ENCODE assay signal across 1 cellular context in the genomic region with DNA sequence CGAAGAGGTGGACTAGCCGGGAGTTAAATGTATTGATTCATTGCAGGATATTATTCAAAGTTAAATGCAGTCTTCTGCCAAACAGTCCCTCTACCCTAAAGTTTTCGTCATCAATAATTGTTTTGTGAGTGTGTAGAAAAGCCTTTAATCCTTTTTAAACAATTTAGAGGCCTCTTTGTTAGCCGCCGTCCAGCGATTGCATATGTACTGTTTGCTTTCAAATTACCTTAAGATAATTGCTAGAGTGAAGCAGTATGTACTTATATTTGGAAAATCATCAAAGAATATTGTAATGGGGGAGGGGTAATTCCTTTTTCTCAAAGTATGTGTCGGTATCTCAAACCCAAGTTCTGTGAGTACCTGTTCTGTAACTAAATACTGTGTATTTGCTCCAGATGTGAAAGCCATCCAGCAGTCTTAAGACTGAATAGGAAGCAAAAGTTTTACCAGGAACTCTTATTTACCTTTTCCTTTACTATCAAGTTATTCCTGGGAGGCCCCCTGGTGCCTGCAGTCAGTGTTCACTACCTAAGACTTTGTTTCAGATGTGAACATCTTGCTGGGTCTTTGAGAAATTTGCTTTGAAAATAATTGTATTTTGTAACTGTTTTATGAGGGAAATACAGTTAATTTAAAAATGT.
TF ChIP-seq lines count a peak whose summit lies in the region.

No MANE protein-coding gene starts in this region.

TF ChIP-seq in K562, 482 proteins besides CTCF, POLR2A, EP300 and RAD21 (continued from another document and continues in another):
- TF ChIP-seq, protein P1, sequence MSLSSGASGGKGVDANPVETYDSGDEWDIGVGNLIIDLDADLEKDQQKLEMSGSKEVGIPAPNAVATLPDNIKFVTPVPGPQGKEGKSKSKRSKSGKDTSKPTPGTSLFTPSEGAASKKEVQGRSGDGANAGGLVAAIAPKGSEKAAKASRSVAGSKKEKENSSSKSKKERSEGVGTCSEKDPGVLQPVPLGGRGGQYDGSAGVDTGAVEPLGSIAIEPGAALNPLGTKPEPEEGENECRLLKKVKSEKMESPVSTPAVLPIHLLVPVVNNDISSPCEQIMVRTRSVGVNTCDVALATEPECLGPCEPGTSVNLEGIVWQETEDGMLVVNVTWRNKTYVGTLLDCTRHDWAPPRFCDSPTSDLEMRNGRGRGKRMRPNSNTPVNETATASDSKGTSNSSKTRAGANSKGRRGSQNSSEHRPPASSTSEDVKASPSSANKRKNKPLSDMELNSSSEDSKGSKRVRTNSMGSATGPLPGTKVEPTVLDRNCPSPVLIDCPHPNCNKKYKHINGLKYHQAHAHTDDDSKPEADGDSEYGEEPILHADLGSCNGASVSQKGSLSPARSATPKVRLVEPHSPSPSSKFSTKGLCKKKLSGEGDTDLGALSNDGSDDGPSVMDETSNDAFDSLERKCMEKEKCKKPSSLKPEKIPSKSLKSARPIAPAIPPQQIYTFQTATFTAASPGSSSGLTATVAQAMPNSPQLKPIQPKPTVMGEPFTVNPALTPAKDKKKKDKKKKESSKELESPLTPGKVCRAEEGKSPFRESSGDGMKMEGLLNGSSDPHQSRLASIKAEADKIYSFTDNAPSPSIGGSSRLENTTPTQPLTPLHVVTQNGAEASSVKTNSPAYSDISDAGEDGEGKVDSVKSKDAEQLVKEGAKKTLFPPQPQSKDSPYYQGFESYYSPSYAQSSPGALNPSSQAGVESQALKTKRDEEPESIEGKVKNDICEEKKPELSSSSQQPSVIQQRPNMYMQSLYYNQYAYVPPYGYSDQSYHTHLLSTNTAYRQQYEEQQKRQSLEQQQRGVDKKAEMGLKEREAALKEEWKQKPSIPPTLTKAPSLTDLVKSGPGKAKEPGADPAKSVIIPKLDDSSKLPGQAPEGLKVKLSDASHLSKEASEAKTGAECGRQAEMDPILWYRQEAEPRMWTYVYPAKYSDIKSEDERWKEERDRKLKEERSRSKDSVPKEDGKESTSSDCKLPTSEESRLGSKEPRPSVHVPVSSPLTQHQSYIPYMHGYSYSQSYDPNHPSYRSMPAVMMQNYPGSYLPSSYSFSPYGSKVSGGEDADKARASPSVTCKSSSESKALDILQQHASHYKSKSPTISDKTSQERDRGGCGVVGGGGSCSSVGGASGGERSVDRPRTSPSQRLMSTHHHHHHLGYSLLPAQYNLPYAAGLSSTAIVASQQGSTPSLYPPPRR (CRISPR knock-in tag; IDR thresholded peaks at IDR 0.05; ENCODE audit: borderline replicate concordance): no peak
- TF ChIP-seq ETV6 (IDR thresholded peaks at IDR 0.05; ENCODE audit: borderline replicate concordance in 1 of 2, low read depth in 2 of 2, low read length in 1 of 2) (peak in 1 of 2 experiments; percentile 37; a peak in 1 of 4 replicates), ETV6 (CRISPR knock-in tag; IDR thresholded peaks at IDR 0.05; ENCODE audit: borderline replicate concordance) (no peak), SMARCE1 (IDR thresholded peaks at IDR 0.05) (no peak), PHTF2 (CRISPR knock-in tag; IDR thresholded peaks at IDR 0.05) (no peak), STAT5B (CRISPR knock-in tag; IDR thresholded peaks at IDR 0.05) (no peak), HDAC6 (IDR thresholded peaks at IDR 0.05; ENCODE audit: low read depth, low read length) (no peak), ELF1 (tag; IDR thresholded peaks at IDR 0.05) (0 out of 2 replicates have a peak, but pooled peaks have one; percentile 26), ZEB2 (IDR thresholded peaks at IDR 0.05) (peak; percentile 16; the same call in 1 of the 2 replicates), MED1 (CRISPR knock-in tag; IDR thresholded peaks at IDR 0.05; ENCODE audit: borderline replicate concordance) (no peak), FIP1L1 (IDR thresholded peaks at IDR 0.05; ENCODE audit: low read depth, low read length, poor library complexity, severe bottlenecking) (no peak), PHF8 (IDR thresholded peaks at IDR 0.05; ENCODE audit: borderline replicate concordance, low read length) (no peak), RBFOX2 (IDR thresholded peaks at IDR 0.05; ENCODE audit: low read depth, low read length) (0 out of 2 replicates have a peak, but pooled peaks have one; percentile 36), ATF1 (CRISPR knock-in tag; IDR thresholded peaks at IDR 0.05) (no peak), ATF1 (tag; IDR thresholded peaks at IDR 0.05) (no peak), FOXJ3 (CRISPR knock-in tag; IDR thresholded peaks at IDR 0.05) (no peak), SRSF1 (IDR thresholded peaks at IDR 0.05; ENCODE audit: low read depth, low read length) (no peak), XRCC4 (IDR thresholded peaks at IDR 0.05; ENCODE audit: extremely low read depth, insufficient read depth, insufficient read length) (no peak), POLR2H (tag; IDR thresholded peaks at IDR 0.05; ENCODE audit: low read depth) (peak; percentile 20; the same call in 1 of the 2 replicates), BRD4 (IDR thresholded peaks at IDR 0.05) (no peak), CREBBP (IDR thresholded peaks at IDR 0.05; ENCODE audit: low read depth, low read length) (no peak), CC2D1A (IDR thresholded peaks at IDR 0.05) (0 out of 2 replicates have a peak, but pooled peaks have one; percentile 45), BRD9 (IDR thresholded peaks at IDR 0.05; ENCODE audit: low read depth, partially characterized antibody) (peak; percentile 44), SMC3 (conservative IDR thresholded peaks at IDR 0.05; ENCODE audit: insufficient read depth, low read depth, low read length) (peak; percentile 62; the same call in 1 of the 2 replicates), MAZ (CRISPR knock-in tag; conservative IDR thresholded peaks at IDR 0.05 in 1 of 2, IDR thresholded peaks at IDR 0.05 in 1 of 2) (0 out of 4 replicates have a peak, but pooled peaks of 1 of the 2 experiments have one; percentile 12), DMBX1 (CRISPR knock-in tag; IDR thresholded peaks at IDR 0.05; ENCODE audit: borderline replicate concordance) (no peak)
- TF ChIP-seq, protein P2, sequence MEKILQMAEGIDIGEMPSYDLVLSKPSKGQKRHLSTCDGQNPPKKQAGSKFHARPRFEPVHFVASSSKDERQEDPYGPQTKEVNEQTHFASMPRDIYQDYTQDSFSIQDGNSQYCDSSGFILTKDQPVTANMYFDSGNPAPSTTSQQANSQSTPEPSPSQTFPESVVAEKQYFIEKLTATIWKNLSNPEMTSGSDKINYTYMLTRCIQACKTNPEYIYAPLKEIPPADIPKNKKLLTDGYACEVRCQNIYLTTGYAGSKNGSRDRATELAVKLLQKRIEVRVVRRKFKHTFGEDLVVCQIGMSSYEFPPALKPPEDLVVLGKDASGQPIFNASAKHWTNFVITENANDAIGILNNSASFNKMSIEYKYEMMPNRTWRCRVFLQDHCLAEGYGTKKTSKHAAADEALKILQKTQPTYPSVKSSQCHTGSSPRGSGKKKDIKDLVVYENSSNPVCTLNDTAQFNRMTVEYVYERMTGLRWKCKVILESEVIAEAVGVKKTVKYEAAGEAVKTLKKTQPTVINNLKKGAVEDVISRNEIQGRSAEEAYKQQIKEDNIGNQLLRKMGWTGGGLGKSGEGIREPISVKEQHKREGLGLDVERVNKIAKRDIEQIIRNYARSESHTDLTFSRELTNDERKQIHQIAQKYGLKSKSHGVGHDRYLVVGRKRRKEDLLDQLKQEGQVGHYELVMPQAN (IDR thresholded peaks at IDR 0.05; ENCODE audit: borderline replicate concordance): no peak
- TF ChIP-seq, protein P3, sequence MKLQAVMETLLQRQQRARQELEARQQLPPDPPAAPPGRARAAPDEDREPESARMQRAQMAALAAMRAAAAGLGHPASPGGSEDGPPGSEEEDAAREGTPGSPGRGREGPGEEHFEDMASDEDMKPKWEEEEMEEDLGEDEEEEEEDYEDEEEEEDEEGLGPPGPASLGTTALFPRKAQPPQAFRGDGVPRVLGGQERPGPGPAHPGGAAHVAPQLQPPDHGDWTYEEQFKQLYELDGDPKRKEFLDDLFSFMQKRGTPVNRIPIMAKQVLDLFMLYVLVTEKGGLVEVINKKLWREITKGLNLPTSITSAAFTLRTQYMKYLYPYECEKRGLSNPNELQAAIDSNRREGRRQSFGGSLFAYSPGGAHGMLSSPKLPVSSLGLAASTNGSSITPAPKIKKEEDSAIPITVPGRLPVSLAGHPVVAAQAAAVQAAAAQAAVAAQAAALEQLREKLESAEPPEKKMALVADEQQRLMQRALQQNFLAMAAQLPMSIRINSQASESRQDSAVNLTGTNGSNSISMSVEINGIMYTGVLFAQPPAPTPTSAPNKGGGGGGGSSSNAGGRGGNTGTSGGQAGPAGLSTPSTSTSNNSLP (IDR thresholded peaks at IDR 0.05; ENCODE audit: borderline replicate concordance, low read depth, low read length): peak; percentile 68; the same call in 1 of the 2 replicates
- TF ChIP-seq, protein P4, sequence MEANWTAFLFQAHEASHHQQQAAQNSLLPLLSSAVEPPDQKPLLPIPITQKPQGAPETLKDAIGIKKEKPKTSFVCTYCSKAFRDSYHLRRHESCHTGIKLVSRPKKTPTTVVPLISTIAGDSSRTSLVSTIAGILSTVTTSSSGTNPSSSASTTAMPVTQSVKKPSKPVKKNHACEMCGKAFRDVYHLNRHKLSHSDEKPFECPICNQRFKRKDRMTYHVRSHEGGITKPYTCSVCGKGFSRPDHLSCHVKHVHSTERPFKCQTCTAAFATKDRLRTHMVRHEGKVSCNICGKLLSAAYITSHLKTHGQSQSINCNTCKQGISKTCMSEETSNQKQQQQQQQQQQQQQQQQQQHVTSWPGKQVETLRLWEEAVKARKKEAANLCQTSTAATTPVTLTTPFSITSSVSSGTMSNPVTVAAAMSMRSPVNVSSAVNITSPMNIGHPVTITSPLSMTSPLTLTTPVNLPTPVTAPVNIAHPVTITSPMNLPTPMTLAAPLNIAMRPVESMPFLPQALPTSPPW (CRISPR knock-in tag; IDR thresholded peaks at IDR 0.05): 0 out of 2 replicates have a peak, but pooled peaks have one; percentile 20
- TF ChIP-seq, protein P5, sequence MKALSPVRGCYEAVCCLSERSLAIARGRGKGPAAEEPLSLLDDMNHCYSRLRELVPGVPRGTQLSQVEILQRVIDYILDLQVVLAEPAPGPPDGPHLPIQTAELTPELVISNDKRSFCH (CRISPR knock-in tag; IDR thresholded peaks at IDR 0.05): no peak
- TF ChIP-seq, protein P5 (tag; IDR thresholded peaks at IDR 0.05): no peak
- TF ChIP-seq, protein P6, sequence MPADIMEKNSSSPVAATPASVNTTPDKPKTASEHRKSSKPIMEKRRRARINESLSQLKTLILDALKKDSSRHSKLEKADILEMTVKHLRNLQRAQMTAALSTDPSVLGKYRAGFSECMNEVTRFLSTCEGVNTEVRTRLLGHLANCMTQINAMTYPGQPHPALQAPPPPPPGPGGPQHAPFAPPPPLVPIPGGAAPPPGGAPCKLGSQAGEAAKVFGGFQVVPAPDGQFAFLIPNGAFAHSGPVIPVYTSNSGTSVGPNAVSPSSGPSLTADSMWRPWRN (IDR thresholded peaks at IDR 0.05; ENCODE audit: low read depth): no peak
- TF ChIP-seq, protein P7, sequence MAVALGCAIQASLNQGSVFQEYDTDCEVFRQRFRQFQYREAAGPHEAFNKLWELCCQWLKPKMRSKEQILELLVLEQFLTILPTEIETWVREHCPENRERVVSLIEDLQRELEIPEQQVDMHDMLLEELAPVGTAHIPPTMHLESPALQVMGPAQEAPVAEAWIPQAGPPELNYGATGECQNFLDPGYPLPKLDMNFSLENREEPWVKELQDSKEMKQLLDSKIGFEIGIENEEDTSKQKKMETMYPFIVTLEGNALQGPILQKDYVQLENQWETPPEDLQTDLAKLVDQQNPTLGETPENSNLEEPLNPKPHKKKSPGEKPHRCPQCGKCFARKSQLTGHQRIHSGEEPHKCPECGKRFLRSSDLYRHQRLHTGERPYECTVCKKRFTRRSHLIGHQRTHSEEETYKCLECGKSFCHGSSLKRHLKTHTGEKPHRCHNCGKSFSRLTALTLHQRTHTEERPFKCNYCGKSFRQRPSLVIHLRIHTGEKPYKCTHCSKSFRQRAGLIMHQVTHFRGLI (CRISPR knock-in tag; IDR thresholded peaks at IDR 0.05): no peak
- TF ChIP-seq, protein P8, sequence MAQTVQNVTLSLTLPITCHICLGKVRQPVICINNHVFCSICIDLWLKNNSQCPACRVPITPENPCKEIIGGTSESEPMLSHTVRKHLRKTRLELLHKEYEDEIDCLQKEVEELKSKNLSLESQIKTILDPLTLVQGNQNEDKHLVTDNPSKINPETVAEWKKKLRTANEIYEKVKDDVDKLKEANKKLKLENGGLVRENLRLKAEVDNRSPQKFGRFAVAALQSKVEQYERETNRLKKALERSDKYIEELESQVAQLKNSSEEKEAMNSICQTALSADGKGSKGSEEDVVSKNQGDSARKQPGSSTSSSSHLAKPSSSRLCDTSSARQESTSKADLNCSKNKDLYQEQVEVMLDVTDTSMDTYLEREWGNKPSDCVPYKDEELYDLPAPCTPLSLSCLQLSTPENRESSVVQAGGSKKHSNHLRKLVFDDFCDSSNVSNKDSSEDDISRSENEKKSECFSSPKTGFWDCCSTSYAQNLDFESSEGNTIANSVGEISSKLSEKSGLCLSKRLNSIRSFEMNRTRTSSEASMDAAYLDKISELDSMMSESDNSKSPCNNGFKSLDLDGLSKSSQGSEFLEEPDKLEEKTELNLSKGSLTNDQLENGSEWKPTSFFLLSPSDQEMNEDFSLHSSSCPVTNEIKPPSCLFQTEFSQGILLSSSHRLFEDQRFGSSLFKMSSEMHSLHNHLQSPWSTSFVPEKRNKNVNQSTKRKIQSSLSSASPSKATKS (CRISPR knock-in tag; IDR thresholded peaks at IDR 0.05): no peak
- TF ChIP-seq, protein P9, sequence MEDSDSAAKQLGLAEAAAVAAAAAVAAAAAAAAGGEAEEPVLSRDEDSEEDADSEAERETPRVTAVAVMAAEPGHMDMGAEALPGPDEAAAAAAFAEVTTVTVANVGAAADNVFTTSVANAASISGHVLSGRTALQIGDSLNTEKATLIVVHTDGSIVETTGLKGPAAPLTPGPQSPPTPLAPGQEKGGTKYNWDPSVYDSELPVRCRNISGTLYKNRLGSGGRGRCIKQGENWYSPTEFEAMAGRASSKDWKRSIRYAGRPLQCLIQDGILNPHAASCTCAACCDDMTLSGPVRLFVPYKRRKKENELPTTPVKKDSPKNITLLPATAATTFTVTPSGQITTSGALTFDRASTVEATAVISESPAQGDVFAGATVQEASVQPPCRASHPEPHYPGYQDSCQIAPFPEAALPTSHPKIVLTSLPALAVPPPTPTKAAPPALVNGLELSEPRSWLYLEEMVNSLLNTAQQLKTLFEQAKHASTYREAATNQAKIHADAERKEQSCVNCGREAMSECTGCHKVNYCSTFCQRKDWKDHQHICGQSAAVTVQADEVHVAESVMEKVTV (CRISPR knock-in tag; IDR thresholded peaks at IDR 0.05): peak; percentile 60
- TF ChIP-seq, protein P10, sequence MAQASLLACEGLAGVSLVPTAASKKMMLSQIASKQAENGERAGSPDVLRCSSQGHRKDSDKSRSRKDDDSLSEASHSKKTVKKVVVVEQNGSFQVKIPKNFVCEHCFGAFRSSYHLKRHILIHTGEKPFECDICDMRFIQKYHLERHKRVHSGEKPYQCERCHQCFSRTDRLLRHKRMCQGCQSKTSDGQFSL (CRISPR knock-in tag; IDR thresholded peaks at IDR 0.05): no peak
- TF ChIP-seq, protein P10 (tag; IDR thresholded peaks at IDR 0.05): no peak; a peak in 1 of 4 replicates
